ENCODE assay signal across 15 cellular contexts in the genomic region with DNA sequence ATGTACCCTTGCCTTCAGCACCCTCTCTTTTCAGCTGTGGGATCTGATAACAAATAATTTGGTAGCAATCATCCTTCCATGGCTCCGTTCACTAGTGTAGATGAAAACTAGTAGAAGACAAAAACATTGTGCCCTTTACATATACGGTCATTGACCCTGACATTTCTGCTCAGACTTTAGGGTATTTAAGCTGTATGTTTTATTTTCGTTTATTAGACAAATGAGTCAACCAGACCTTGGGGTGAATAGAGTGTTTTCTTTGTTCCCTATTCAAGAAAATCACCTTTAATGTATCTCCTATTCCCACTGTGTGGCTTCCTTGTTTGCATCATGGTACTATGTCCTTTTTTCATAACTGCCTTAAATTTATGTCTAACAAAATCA.
DNase-seq lines count a peak whose midpoint lies in the region; ATAC-seq and FAIRE-seq lines count a peak whose summit lies in the region.
"Had no signal": no experiment of that assay in that cellular context is flagged by ENCODE, and none has a peak within 500 bp of the region (broad histone marks: within the 10 kb centered on the region; RNA-seq: fewer than 3 reads in every experiment).

No MANE protein-coding gene starts in this region.

- ATAC-seq in GM19372 (IDR thresholded peaks at IDR 0.05; ENCODE audit: low read depth, unreplicated experiment) (peak; percentile 9), HG02678 (IDR thresholded peaks at IDR 0.05; ENCODE audit: unreplicated experiment) (peak; percentile 21), HG03439 (IDR thresholded peaks at IDR 0.05; ENCODE audit: unreplicated experiment) (peak; percentile 13)
- ATAC-seq: Panc1 had no signal

- no peak for DNase-seq in HTR-8/SVneo (ENCODE audit: insufficient read length, low spot score)
- no peak for DNase-seq in NCI-H446 treated with DMSO at 0.1 percent for 48 hours (lab: John Stamatoyannopoulos, UW)
- DNase-seq in amygdala (lab: John Stamatoyannopoulos, UW) = no peak
- DNase-seq in stimulated activated CD8-positive, alpha-beta memory T cell treated with anti-CD3 and anti-CD28 coated beads, Interleukin-4, amount 100 ng/mL, for 48 hours = no peak
- DNase-seq: activated CD4-positive, alpha-beta T cell treated with anti-CD3 and anti-CD28 coated beads, Interleukin-2, amount 50 U/mL, for 48 hours; CD4-positive, alpha-beta memory T cell; endodermal cell; mesendoderm; NCI-H446; small intestine had no signal

- no peak for FAIRE-seq in HTR-8/SVneo (lab: Jason Lieb, UNC)
- FAIRE-seq: frontal cortex had no signal
